Comparison of ENCODE assay signal across 13 cellular contexts in the genomic region with DNA sequence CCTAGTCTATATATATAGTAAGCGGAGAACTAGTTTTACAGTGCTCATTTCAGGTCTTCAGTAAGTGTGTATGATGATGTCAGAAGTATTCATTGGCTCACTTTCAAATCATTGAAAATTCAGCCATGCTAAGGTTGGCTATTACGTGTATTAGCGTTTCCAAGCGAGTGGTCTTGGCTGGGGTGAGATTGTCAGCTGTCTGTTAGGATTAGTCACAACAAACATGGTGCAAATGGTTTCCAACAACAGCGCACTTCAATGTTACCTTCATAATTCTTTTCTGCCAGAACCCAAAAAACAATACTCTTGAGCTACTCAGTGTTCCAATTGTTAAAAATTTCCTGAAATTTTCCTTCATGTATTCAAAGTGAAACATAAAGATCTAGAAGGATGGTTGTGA.
DNase-seq lines count a peak whose midpoint lies in the region; ATAC-seq and TF ChIP-seq lines count a peak whose summit lies in the region.
"Had no signal": no experiment of that assay in that cellular context is flagged by ENCODE, and none has a peak within 500 bp of the region (broad histone marks: within the 10 kb centered on the region; RNA-seq: fewer than 3 reads in every experiment).

No MANE protein-coding gene starts in this region.

- intact Hi-C loops in heart right ventricle (cut with DNase I) (loop anchor here in 9 of 10 donors (5.0 to 10.0 kb wide), 7 partner anchors 38 to 227 kb away; no protein-coding TSS in a partner anchor), cardiac septum (cut with DNase I) (loop anchor here (5.0 kb wide), 3 partner anchors 38 to 118 kb away; no protein-coding TSS in a partner anchor), esophagus squamous epithelium (cut with DNase I) (loop anchor here (10.0 kb wide), 2 partner anchors 85 to 225 kb away; no protein-coding TSS in a partner anchor), aorta (cut with DNase I) (loop anchor here (5.0 kb wide), 6 partner anchors 38 to 327 kb away; no protein-coding TSS in a partner anchor)

- no peak overlapping the region for H2AFZ ChIP-seq in parathyroid adenoma

- H3K4me1 ChIP-seq in heart right ventricle (peaks cover 0 to 78% (median 40%) of the 10 kb centered on the region in 9 donors), esophagus squamous epithelium (peaks cover 0 to 76% (median 24%) of the 10 kb centered on the region in 3 donors), parathyroid adenoma (no peaks in the 10 kb centered on the region), aorta (ENCODE audit: control insufficient read depth in 1 of 2, insufficient read depth in 2 of 2, low read length in 2 of 2) (peaks cover 0 to 7% of the 10 kb centered on the region in 2 donors)

- peak in 4 of 8 donors; percentile 11 to 58 (median 16) for ATAC-seq in heart right ventricle
- ATAC-seq in aorta (ENCODE audit: low FRiP score) = no peak
- no peak for ATAC-seq in GM21515 (IDR thresholded peaks at IDR 0.05; ENCODE audit: unreplicated experiment)
- ATAC-seq: activated CD8-positive, alpha-beta T cell treated with anti-CD3 and anti-CD28 coated beads for 36 hours had no signal

- peaks cover 22% of the 10 kb centered on the region for H3K79me2 ChIP-seq in parathyroid adenoma

- H3K4me3 ChIP-seq in heart right ventricle = peak overlapping the region in 7 of 10 donors; percentile 68 to 91 (median 80)
- peak overlapping the region in 3 of 4 donors; percentile 61 to 90 (median 82) for H3K4me3 ChIP-seq in esophagus squamous epithelium
- peak overlapping the region; percentile 100 for H3K4me3 ChIP-seq in parathyroid adenoma (ENCODE audit: low read depth, low read length)
- peak overlapping the region in 1 of 2 donors; percentile 59 for H3K4me3 ChIP-seq in aorta (ENCODE audit: low read length in 2 of 2)
- H3K4me3 ChIP-seq: SK-N-MC had no signal

- H3K36me3 ChIP-seq in heart right ventricle (peaks cover 0 to 61% (median 5%) of the 10 kb centered on the region in 9 donors), esophagus squamous epithelium (peaks cover 0 to 26% (median 0%) of the 10 kb centered on the region in 3 donors), parathyroid adenoma (ENCODE audit: control insufficient read depth, insufficient read depth, low read length) (peaks cover 12% of the 10 kb centered on the region), aorta (ENCODE audit: control insufficient read depth in 1 of 2, insufficient read depth in 2 of 2, low read length in 1 of 2) (peaks cover 0 to 9% of the 10 kb centered on the region in 2 donors)

- H3K9ac ChIP-seq in parathyroid adenoma = no peak overlapping the region

- TF ChIP-seq POLR2A in esophagus squamous epithelium (IDR thresholded peaks at IDR 0.05) = no peak

- WGBS in heart right ventricle, 2 donors = 54 to 56% methylated on average over 5 of the region's 5 CpGs
- 22 to 25% methylated on average over 5 of the region's 5 CpGs for WGBS in esophagus squamous epithelium, 2 donors
- 6% methylated on average over 5 of the region's 5 CpGs for WGBS in aorta, 2 donors

- peak overlapping the region; percentile 74 for H3K4me2 ChIP-seq in parathyroid adenoma (ENCODE audit: low read length)

- TF ChIP-seq CTCF in heart right ventricle (IDR thresholded peaks at IDR 0.05) = no peak
- no peak for TF ChIP-seq CTCF in esophagus squamous epithelium (IDR thresholded peaks at IDR 0.05)
- no peak for TF ChIP-seq CTCF in parathyroid adenoma (IDR thresholded peaks at IDR 0.05)

- DNase-seq in heart right ventricle (no peak), cardiac septum (ENCODE audit: low spot score) (no peak), esophagus squamous epithelium (lab: John Stamatoyannopoulos, UW) (no peak), aorta (no peak), NCI-H510A (lab: John Stamatoyannopoulos, UW) (no peak), hippocampal formation (lab: John Stamatoyannopoulos, UW) (no peak)
- DNase-seq: activated CD8-positive, alpha-beta T cell treated with anti-CD3 and anti-CD28 coated beads for 36 hours; effector CD4-positive, alpha-beta T cell; GF-D8; immature natural killer cell had no signal

- H3K27ac ChIP-seq in heart right ventricle = peak overlapping the region in 8 of 10 donors; percentile 96 to 100 (median 99)
- peak overlapping the region; percentile 79 to 99 (median 98) for H3K27ac ChIP-seq in esophagus squamous epithelium
- H3K27ac ChIP-seq in parathyroid adenoma = peak overlapping the region; percentile 12
- H3K27ac ChIP-seq in aorta (ENCODE audit: low read depth in 1 of 2, low read length in 2 of 2) = peak overlapping the region; percentile 85 to 87
- H3K27ac ChIP-seq: SK-N-MC had no signal

- peaks cover 0 to 15% (median 0%) of the 10 kb centered on the region in 7 donors for H3K27me3 ChIP-seq in heart right ventricle
- H3K27me3 ChIP-seq in esophagus squamous epithelium = peaks cover 0 to 7% (median 0%) of the 10 kb centered on the region in 4 donors
- no peaks in the 10 kb centered on the region for H3K27me3 ChIP-seq in parathyroid adenoma (ENCODE audit: control insufficient read depth, insufficient read depth, low read length)
- no peaks in the 10 kb centered on the region for H3K27me3 ChIP-seq in aorta (ENCODE audit: control insufficient read depth in 1 of 2, insufficient read depth in 2 of 2, low read length in 1 of 2)

- H3K9me3 ChIP-seq in heart right ventricle (no peaks in the 10 kb centered on the region), esophagus squamous epithelium (no peaks in the 10 kb centered on the region), parathyroid adenoma (ENCODE audit: control insufficient read depth, low read length) (no peaks in the 10 kb centered on the region), aorta (ENCODE audit: control insufficient read depth, low read length) (no peaks in the 10 kb centered on the region)

Comparison
In these comparisons a context has a peak if more than half of its experiments do, and no peak if none do; other contexts are left out.
1. H3K27ac ChIP-seq: peak in every context shown above with its lines; median percentile 99 in heart right ventricle; 98 in esophagus squamous epithelium; 86 in aorta; 12 in parathyroid adenoma.